ENCODE assay signal across 36 cellular contexts in genomic region chr4:157127571-157127970, GRCh38. TPM values are rescaled to one million over a fixed set of nuclear protein-coding genes. Genes with fewer than 3 reads are reported as not detected.
"Had no signal": no experiment of that assay in that cellular context is flagged by ENCODE, and none has a peak within 500 bp of the region (broad histone marks: within the 10 kb centered on the region; RNA-seq: fewer than 3 reads in every experiment).

No MANE protein-coding gene starts in this region.

- H3K4me3 ChIP-seq: cardiac muscle cell, PC-9 had no signal

- ATAC-seq: activated CD8-positive, alpha-beta T cell treated with anti-CD3 and anti-CD28 coated beads for 36 hours; activated T-cell treated with anti-CD3 and anti-CD28 coated beads, Interleukin-2, amount 50 U/mL, for 72 hours; activated T-helper 17 cell treated with anti-CD3 and anti-CD28 coated beads, Interleukin-2, amount 50 U/mL, for 72 hours; Right ventricle myocardium inferior had no signal

- DNase-seq: activated CD4-positive, alpha-beta T cell treated with anti-CD3 and anti-CD28 coated beads for 1 hour; activated CD4-positive, alpha-beta T cell treated with anti-CD3 and anti-CD28 coated beads for 48 hours; activated CD4-positive, CD25-positive, alpha-beta regulatory T cell; activated CD8-positive, alpha-beta T cell treated with anti-CD3 and anti-CD28 coated beads for 36 hours; activated effector memory CD4-positive, alpha-beta T cell treated with anti-CD3 and anti-CD28 coated beads, Interleukin-2, amount 50 U/mL, for 16 hours; activated naive CD4-positive, alpha-beta T cell; activated naive CD4-positive, alpha-beta T cell treated with anti-CD3 and anti-CD28 coated beads, Interleukin-2, amount 50 U/mL, for 16 hours; activated naive CD8-positive, alpha-beta T cell treated with anti-CD3 and anti-CD28 coated beads for 36 hours; activated T-cell treated with anti-CD3 and anti-CD28 coated beads, Interleukin-2, amount 50 U/mL, for 1 hour; activated T-cell treated with anti-CD3 and anti-CD28 coated beads, Interleukin-2, amount 50 U/mL, for 72 hours; amniotic stem cell; aorta; brain microvascular endothelial cell; Karpas-422; NCI-H1105; NCI-H1417 treated with DMSO at 0.1 percent for 48 hours; NCI-H187 treated with DMSO at 0.1 percent for 48 hours; NCI-H2081; NCI-H2171 treated with DMSO at 0.1 percent for 48 hours; NCI-H2227 treated with DMSO at 0.1 percent for 48 hours; NCI-H446; NCI-H526 treated with DMSO at 0.1 percent for 48 hours; NCI-H774; SIG-M5; T-helper 1 cell; T-helper 2 cell; T-helper 9 cell had no signal

- H2AFZ ChIP-seq: PC-9 had no signal

- H3K36me3 Mint-ChIP-seq: activated naive CD8-positive, alpha-beta T cell treated with anti-CD3 and anti-CD28 coated beads for 36 hours had no signal

- H3K36me3 ChIP-seq: brain microvascular endothelial cell, cardiac muscle cell had no signal

- FAIRE-seq: RCC 7860 had no signal

- H3K27me3 ChIP-seq: brain microvascular endothelial cell, cardiac muscle cell had no signal

- H3K4me2 ChIP-seq: PC-9 had no signal

- H3K27ac ChIP-seq: brain microvascular endothelial cell, cardiac muscle cell, PC-9, RWPE1, VCaP had no signal

- H3K27me3 Mint-ChIP-seq: activated CD8-positive, alpha-beta T cell treated with anti-CD3 and anti-CD28 coated beads for 36 hours; activated naive CD8-positive, alpha-beta T cell treated with anti-CD3 and anti-CD28 coated beads for 36 hours; activated T-helper 17 cell treated with anti-CD3 and anti-CD28 coated beads, Interleukin-2, amount 50 U/mL, for 72 hours had no signal

- H3K4me3 Mint-ChIP-seq: activated CD8-positive, alpha-beta T cell treated with anti-CD3 and anti-CD28 coated beads for 36 hours; activated naive CD8-positive, alpha-beta T cell treated with anti-CD3 and anti-CD28 coated beads for 36 hours; activated T-cell treated with anti-CD3 and anti-CD28 coated beads, Interleukin-2, amount 50 U/mL, for 72 hours; activated T-helper 17 cell treated with anti-CD3 and anti-CD28 coated beads, Interleukin-2, amount 50 U/mL, for 72 hours had no signal

- H3K4me1 Mint-ChIP-seq: activated naive CD8-positive, alpha-beta T cell treated with anti-CD3 and anti-CD28 coated beads for 36 hours; activated T-helper 17 cell treated with anti-CD3 and anti-CD28 coated beads, Interleukin-2, amount 50 U/mL, for 72 hours had no signal

- H3K27ac Mint-ChIP-seq: activated CD8-positive, alpha-beta T cell treated with anti-CD3 and anti-CD28 coated beads for 36 hours; activated naive CD8-positive, alpha-beta T cell treated with anti-CD3 and anti-CD28 coated beads for 36 hours; activated T-cell treated with anti-CD3 and anti-CD28 coated beads, Interleukin-2, amount 50 U/mL, for 72 hours; activated T-helper 17 cell treated with anti-CD3 and anti-CD28 coated beads, Interleukin-2, amount 50 U/mL, for 72 hours had no signal

RNA-seq across cellular contexts. Expression of gene GLRB, which starts 51.6 kb away (rescaled TPM):
- total RNA-seq: activated CD8-positive, alpha-beta memory T cell treated with anti-CD3 and anti-CD28 coated beads for 36 hours; activated CD8-positive, alpha-beta T cell treated with anti-CD3 and anti-CD28 coated beads for 36 hours; activated naive CD8-positive, alpha-beta T cell treated with anti-CD3 and anti-CD28 coated beads for 36 hours; activated T-cell treated with anti-CD3 and anti-CD28 coated beads, Interleukin-2, amount 50 U/mL, for 72 hours; activated T-helper 17 cell treated with anti-CD3 and anti-CD28 coated beads, Interleukin-2, amount 50 U/mL, for 72 hours; OCI-LY7 had no signal
